ENCODE assay signal across 28 cellular contexts in genomic region chr13:70162141-70162540, GRCh38. TPM values are rescaled to one million over a fixed set of nuclear protein-coding genes. Genes with fewer than 3 reads are reported as not detected.
DNase-seq lines count a peak whose midpoint lies in the region; TF ChIP-seq lines count a peak whose summit lies in the region.
"Had no signal": no experiment of that assay in that cellular context is flagged by ENCODE, and none has a peak within 500 bp of the region (broad histone marks: within the 10 kb centered on the region; RNA-seq: fewer than 3 reads in every experiment).

No MANE protein-coding gene starts in this region.

- DNase-seq in NCI-H1417 (lab: John Stamatoyannopoulos, UW) (peak in 2 of 3 experiments; percentile 27 to 33), NCI-H1417 treated with DMSO at 0.1 percent for 48 hours (lab: John Stamatoyannopoulos, UW) (no peak), endodermal cell (peak; percentile 48), neuronal stem cell (ENCODE audit: low spot score) (no peak), NCI-H446 treated with DMSO at 0.1 percent for 48 hours (lab: John Stamatoyannopoulos, UW) (no peak), foreskin fibroblast (no peak), nucleus accumbens (lab: John Stamatoyannopoulos, UW) (no peak)
- DNase-seq: activated CD4-positive, alpha-beta T cell treated with anti-CD3 and anti-CD28 coated beads, Interleukin-2, amount 10 ng/mL, durations not matched to agents 24 days and 14 days; activated naive CD4-positive, alpha-beta T cell treated with Interleukin-2 at 50 U/mL for 16 hours; activated T-cell treated with anti-CD3 and anti-CD28 coated beads, Interleukin-2, amount 50 U/mL, for 48 hours; adrenal gland; CD8-positive, alpha-beta T cell; DMS153; NCI-H187 treated with DMSO at 0.1 percent for 48 hours; NCI-H524; SK-N-SH; stimulated activated CD4-positive, alpha-beta T cell treated with anti-CD3 and anti-CD28 coated beads, Interleukin-2, amount 100 ng/mL, for 48 hours had no signal

- H3K79me2 ChIP-seq in OCI-LY3 (ENCODE audit: low read length), result no peaks in the 10 kb centered on the region
- H3K79me2 ChIP-seq: parathyroid adenoma had no signal

- H3K23ac ChIP-seq in neuronal stem cell (ENCODE audit: low read depth, low read length, poor library complexity), result no peak overlapping the region

- no peak overlapping the region for H4K91ac ChIP-seq in neuronal stem cell (ENCODE audit: low read depth, low read length, poor library complexity)

- no peaks in the 10 kb centered on the region for H3K79me1 ChIP-seq in neuronal stem cell (ENCODE audit: low read depth, low read length)

- H3K4ac ChIP-seq in neuronal stem cell (ENCODE audit: low read length), result no peak overlapping the region

- no peak overlapping the region for H3K14ac ChIP-seq in neuronal stem cell (ENCODE audit: low read length)

- H3K27me3 Mint-ChIP-seq in endodermal cell (ENCODE audit: insufficient read depth), result no peaks in the 10 kb centered on the region
- H3K27me3 Mint-ChIP-seq: activated CD4-positive, alpha-beta T cell treated with anti-CD3 and anti-CD28 coated beads, Interleukin-2, amount 10 ng/mL, durations not matched to agents 24 days and 14 days; brain had no signal

- H3K9me3 ChIP-seq in OCI-LY3 (ENCODE audit: insufficient read depth, low read length) (no peaks in the 10 kb centered on the region), endodermal cell (ENCODE audit: control insufficient read depth, low read length) (no peaks in the 10 kb centered on the region), neuronal stem cell (replicated peaks in 1 of 2; ENCODE audit: control insufficient read depth in 2 of 2, insufficient read depth in 1 of 2, low read depth in 1 of 2, low read length in 2 of 2) (no peaks in the 10 kb centered on the region)
- H3K9me3 ChIP-seq: adrenal gland, right atrium auricular region, SK-N-SH had no signal

- no peak for TF ChIP-seq CTCF in OCI-LY3 (IDR thresholded peaks at IDR 0.05; ENCODE audit: low read depth, low read length)
- no peak for TF ChIP-seq CTCF in endodermal cell (conservative IDR thresholded peaks at IDR 0.05)
- no peak for TF ChIP-seq CTCF in foreskin fibroblast (IDR thresholded peaks at IDR 0.05; ENCODE audit: low read depth, low read length)

- H3K4me1 ChIP-seq in OCI-LY3 (ENCODE audit: low read length) (peaks cover 5% of the 10 kb centered on the region; the same call in 1 of the 2 replicates), endodermal cell (ENCODE audit: control insufficient read depth, insufficient read depth, low read length) (no peaks in the 10 kb centered on the region), neuronal stem cell (ENCODE audit: control insufficient read depth in 2 of 2, insufficient read depth in 1 of 2, low read depth in 1 of 2, low read length in 2 of 2) (no peaks in the 10 kb centered on the region)
- H3K4me1 ChIP-seq: adrenal gland, parathyroid adenoma, right atrium auricular region had no signal

- H3K27ac ChIP-seq in OCI-LY3 (ENCODE audit: low read length) (no peak overlapping the region), endodermal cell (ENCODE audit: low read depth, low read length) (no peak overlapping the region), neuronal stem cell (replicated peaks; ENCODE audit: low read length) (no peak overlapping the region)
- H3K27ac ChIP-seq: 22Rv1, adrenal gland, parathyroid adenoma, right atrium auricular region, VCaP had no signal

- H3K27me3 ChIP-seq in OCI-LY3 (ENCODE audit: low read depth, low read length) (no peaks in the 10 kb centered on the region), endodermal cell (ENCODE audit: control insufficient read depth, insufficient read depth, low read length, poor library complexity, severe bottlenecking) (no peaks in the 10 kb centered on the region), neuronal stem cell (ENCODE audit: control insufficient read depth in 3 of 3, insufficient read depth in 3 of 3, low read depth in 1 of 3, low read length in 3 of 3) (no peaks in the 10 kb centered on the region)
- H3K27me3 ChIP-seq: adrenal gland, right atrium auricular region had no signal

- no peaks in the 10 kb centered on the region for H3K4me1 Mint-ChIP-seq in endodermal cell
- H3K4me1 Mint-ChIP-seq: activated CD4-positive, alpha-beta T cell treated with anti-CD3 and anti-CD28 coated beads, Interleukin-2, amount 10 ng/mL, durations not matched to agents 24 days and 14 days; stimulated activated effector memory CD8-positive, alpha-beta T cell treated with anti-CD3 and anti-CD28 coated beads, Interleukin-12 subunit alpha, Interleukin-12 subunit beta, amount 100 ng/mL, for 72 hours had no signal

- no peak overlapping the region for H2BK5ac ChIP-seq in neuronal stem cell (ENCODE audit: low read length)

- H3K36me3 ChIP-seq in OCI-LY3 (replicated peaks; ENCODE audit: low read depth, low read length) (no peaks in the 10 kb centered on the region), endodermal cell (ENCODE audit: control insufficient read depth, insufficient read depth, low read length) (no peaks in the 10 kb centered on the region), neuronal stem cell (replicated peaks in 1 of 2; ENCODE audit: control insufficient read depth in 2 of 2, insufficient read depth in 2 of 2, low read length in 2 of 2) (no peaks in the 10 kb centered on the region)
- H3K36me3 ChIP-seq: adrenal gland, right atrium auricular region had no signal

- H2BK120ac ChIP-seq in neuronal stem cell (ENCODE audit: low read depth, low read length), result no peak overlapping the region

- no peaks in the 10 kb centered on the region for H3K36me3 Mint-ChIP-seq in endodermal cell (ENCODE audit: low read depth)
- H3K36me3 Mint-ChIP-seq: brain; CD8-positive, alpha-beta T cell; stimulated activated effector memory CD8-positive, alpha-beta T cell treated with anti-CD3 and anti-CD28 coated beads, Interleukin-12 subunit alpha, Interleukin-12 subunit beta, amount 100 ng/mL, for 72 hours had no signal

- no peak overlapping the region for H2BK12ac ChIP-seq in neuronal stem cell (ENCODE audit: low read length)

- H3K4me3 Mint-ChIP-seq in endodermal cell, result no peak overlapping the region
- H3K4me3 Mint-ChIP-seq: activated CD4-positive, alpha-beta T cell treated with anti-CD3 and anti-CD28 coated beads, Interleukin-2, amount 10 ng/mL, durations not matched to agents 24 days and 14 days; brain; CD8-positive, alpha-beta T cell; stimulated activated effector memory CD8-positive, alpha-beta T cell treated with anti-CD3 and anti-CD28 coated beads, Interleukin-12 subunit alpha, Interleukin-12 subunit beta, amount 100 ng/mL, for 72 hours; T-helper 2 cell treated with Interferon-gamma antibody and Interleukin-4, amounts not matched to agents 5 μg/mL and 100 μg/mL, for 36 hours had no signal

- no peaks in the 10 kb centered on the region for H4K20me1 ChIP-seq in OCI-LY3 (ENCODE audit: insufficient read depth, low read length)

- H3K9ac ChIP-seq in OCI-LY3 (ENCODE audit: low read length), result no peak overlapping the region
- H3K9ac ChIP-seq in endodermal cell (ENCODE audit: extremely low read depth, low read length, poor library complexity, severe bottlenecking), result no peak overlapping the region
- H3K9ac ChIP-seq in neuronal stem cell (ENCODE audit: low read depth, low read length, poor library complexity), result no peak overlapping the region
- H3K9ac ChIP-seq: parathyroid adenoma, SK-N-SH had no signal

- H3K4me3 ChIP-seq in OCI-LY3 (ENCODE audit: low read length) (peak overlapping the region; percentile 42), endodermal cell (ENCODE audit: low read length) (no peak overlapping the region), neuronal stem cell (ENCODE audit: low read length in 2 of 2) (no peak overlapping the region), foreskin fibroblast (ENCODE audit: low read depth in 1 of 2, low read length in 2 of 2) (no peak overlapping the region)
- H3K4me3 ChIP-seq: adrenal gland, K562, right atrium auricular region had no signal

- H2AFZ ChIP-seq in OCI-LY3 (ENCODE audit: low read depth, low read length) (peak overlapping the region; percentile 83), neuronal stem cell (ENCODE audit: low read length) (peak overlapping the region; percentile 72)
- H2AFZ ChIP-seq: parathyroid adenoma had no signal

- H2BK15ac ChIP-seq in neuronal stem cell (ENCODE audit: low read length), result no peak overlapping the region

- H3K18ac ChIP-seq in neuronal stem cell (ENCODE audit: low read length), result no peak overlapping the region

- WGBS in endodermal cell (ENCODE audit: insufficient coverage in 1 of 2, insufficient read length in 1 of 2), 2 experiments, result 75 to 78% methylated on average over 5 of the region's 5 CpGs
- WGBS in neuronal stem cell (ENCODE audit: extremely low coverage in 2 of 2, insufficient read length in 2 of 2, insufficient replicate concordance in 1 of 2), 2 donors, result no CpG with 5 or more reads among the region's 5 CpGs

- no peak overlapping the region for H4K8ac ChIP-seq in neuronal stem cell (ENCODE audit: low read depth, low read length)

- H2AK5ac ChIP-seq in neuronal stem cell (ENCODE audit: low read depth, low read length), result no peak overlapping the region

- no peak overlapping the region for H3K27ac Mint-ChIP-seq in endodermal cell
- H3K27ac Mint-ChIP-seq: activated CD4-positive, alpha-beta T cell treated with anti-CD3 and anti-CD28 coated beads, Interleukin-2, amount 10 ng/mL, durations not matched to agents 24 days and 14 days; brain; CD8-positive, alpha-beta T cell; stimulated activated effector memory CD8-positive, alpha-beta T cell treated with anti-CD3 and anti-CD28 coated beads, Interleukin-12 subunit alpha, Interleukin-12 subunit beta, amount 100 ng/mL, for 72 hours; T-helper 2 cell treated with Interferon-gamma antibody and Interleukin-4, amounts not matched to agents 5 μg/mL and 100 μg/mL, for 36 hours had no signal

- H3K9me3 Mint-ChIP-seq in endodermal cell, result no peaks in the 10 kb centered on the region
- H3K9me3 Mint-ChIP-seq: brain had no signal

- H3K4me2 ChIP-seq in OCI-LY3 (ENCODE audit: low read length), result peak overlapping the region; percentile 40
- H3K4me2 ChIP-seq in neuronal stem cell (ENCODE audit: insufficient read depth, low read length, poor library complexity, severe bottlenecking), result no peak overlapping the region
- H3K4me2 ChIP-seq: SK-N-SH had no signal

RNA-seq across cellular contexts. Expression of gene KLHL1, which starts 53.9 kb away (rescaled TPM):
- under 1 TPM in 1 of 2 donors, not detected in 1; 0.15 TPM for total RNA-seq in endodermal cell
- polyA plus RNA-seq in endodermal cell (2013, experiment 1 of 2), result 1.4 TPM
- polyA plus RNA-seq in endodermal cell (2013, experiment 2 of 2), result 0.99 TPM
- polyA plus RNA-seq in neuronal stem cell (2013, experiment 1 of 2), result not detected
- polyA plus RNA-seq in neuronal stem cell (2013, experiment 2 of 2), result not detected
- total RNA-seq: activated CD4-positive, alpha-beta T cell treated with anti-CD3 and anti-CD28 coated beads, Interleukin-2, amount 10 ng/mL, durations not matched to agents 24 days and 14 days; CD8-positive, alpha-beta T cell; K562; kidney epithelial cell; right atrium auricular region; ureter had no signal
- polyA plus RNA-seq: K562, SK-N-SH had no signal

RNA-seq across cellular contexts. Expression of gene ATXN8OS, which starts 54.5 kb away (rescaled TPM):
- not detected for total RNA-seq in endodermal cell
- not detected for polyA plus RNA-seq in endodermal cell (2013, experiment 1 of 2)
- polyA plus RNA-seq in endodermal cell (2013, experiment 2 of 2), result not detected
- polyA plus RNA-seq in neuronal stem cell (2013, experiment 1 of 2), result not detected
- polyA plus RNA-seq in neuronal stem cell (2013, experiment 2 of 2), result not detected
- total RNA-seq: activated CD4-positive, alpha-beta T cell treated with anti-CD3 and anti-CD28 coated beads, Interleukin-2, amount 10 ng/mL, durations not matched to agents 24 days and 14 days; adrenal gland; CD8-positive, alpha-beta T cell; K562; kidney epithelial cell; right atrium auricular region; ureter had no signal
- polyA plus RNA-seq: K562, SK-N-SH had no signal

Comparison
In these comparisons a context has a peak if more than half of its experiments do, and no peak if none do; other contexts are left out.
1. DNase-seq: peak in NCI-H1417 (2 of 3) and endodermal cell (single experiment); none in NCI-H1417 treated with DMSO at 0.1 percent for 48 hours (single experiment), neuronal stem cell (single experiment), NCI-H446 treated with DMSO at 0.1 percent for 48 hours (single experiment), foreskin fibroblast (0 of 2) and nucleus accumbens (0 of 56).